Comparison of ENCODE assay signal across 15 cellular contexts in the genomic region with DNA sequence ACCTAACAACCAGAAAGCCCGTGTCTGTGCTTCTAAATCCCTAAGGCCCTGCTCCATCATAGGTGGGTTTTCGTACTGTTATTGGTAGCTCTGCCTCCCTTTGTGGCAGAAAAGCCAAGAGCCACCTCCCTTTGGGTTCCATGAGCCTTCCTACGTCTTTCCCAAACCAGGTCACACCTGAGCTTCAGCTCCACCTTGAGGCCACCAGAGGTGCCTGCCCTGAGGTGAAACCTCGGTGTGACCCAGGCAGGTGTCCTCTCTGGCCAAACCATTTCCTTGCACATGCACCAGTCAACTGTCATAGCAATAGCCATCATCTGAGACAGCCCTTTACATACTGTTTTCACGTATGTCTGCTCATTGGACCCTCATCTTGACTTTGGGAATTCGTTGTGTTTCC.
DNase-seq lines count a peak whose midpoint lies in the region; ATAC-seq, FAIRE-seq and TF ChIP-seq lines count a peak whose summit lies in the region.
"Had no signal": no experiment of that assay in that cellular context is flagged by ENCODE, and none has a peak within 500 bp of the region (broad histone marks: within the 10 kb centered on the region; RNA-seq: fewer than 3 reads in every experiment).

No MANE protein-coding gene starts in this region.

- TF ChIP-seq EP300 in stomach (IDR thresholded peaks at IDR 0.05): no peak

- DNase-seq in COLO668 (lab: John Stamatoyannopoulos, UW; ENCODE audit: unreplicated experiment) (peak; percentile 13), GM12892 (ENCODE audit: insufficient read length) (no peak), iPS-NIHi11 (ENCODE audit: low spot score) (peak; percentile 47), stomach (no peak), AG08395 (ENCODE audit: low spot score) (no peak), NCI-H1436 (lab: John Stamatoyannopoulos, UW) (no peak)
- DNase-seq in activated CD4-positive, alpha-beta memory T cell treated with anti-CD3 and anti-CD28 coated beads, Interleukin-2, amount 10 ng/mL, durations not matched to agents 7 days and 5 days: no peak
- DNase-seq: GF-D8, GOT3, left ventricle myocardium superior, NCI-H1417, testis had no signal

- CTCF ChIA-PET in activated CD4-positive, alpha-beta memory T cell treated with anti-CD3 and anti-CD28 coated beads, Interleukin-2, amount 10 ng/mL, durations not matched to agents 7 days and 5 days (lab: Charles Lee): interaction anchor here (1.1 to 1.4 kb wide), 3 partner anchors 9 to 192 kb away, joined by 3 to 4 read pairs (median 4); no protein-coding TSS in a partner anchor

- no peak for TF ChIP-seq POLR2A in GM12892 (IDR thresholded peaks at IDR 0.05; ENCODE audit: low read depth, low read length)
- no peak for TF ChIP-seq POLR2A in stomach (IDR thresholded peaks at IDR 0.05)

- no peaks in the 10 kb centered on the region for H3K9me3 ChIP-seq in stomach
- H3K9me3 ChIP-seq: testis had no signal

- TF ChIP-seq CTCF in stomach (IDR thresholded peaks at IDR 0.05): no peak

- H3K9me3 Mint-ChIP-seq in activated CD4-positive, alpha-beta memory T cell treated with anti-CD3 and anti-CD28 coated beads, Interleukin-2, amount 10 ng/mL, durations not matched to agents 7 days and 5 days: peaks cover 47% of the 10 kb centered on the region

- H3K4me1 Mint-ChIP-seq in activated CD4-positive, alpha-beta memory T cell treated with anti-CD3 and anti-CD28 coated beads, Interleukin-2, amount 10 ng/mL, durations not matched to agents 7 days and 5 days: peaks cover 65% of the 10 kb centered on the region

- H3K36me3 Mint-ChIP-seq in activated CD4-positive, alpha-beta memory T cell treated with anti-CD3 and anti-CD28 coated beads, Interleukin-2, amount 10 ng/mL, durations not matched to agents 7 days and 5 days (ENCODE audit: low read depth): peaks cover 70% of the 10 kb centered on the region

- FAIRE-seq in GM12892 (lab: Jason Lieb, UNC): peak; percentile 79
- FAIRE-seq: HTR-8/SVneo had no signal

- no peaks in the 10 kb centered on the region for H3K27me3 ChIP-seq in stomach
- H3K27me3 ChIP-seq: testis had no signal

- 82 to 93% (median 89%) methylated on average over 5 to 6 of the region's 6 CpGs for WGBS in stomach, 5 donors

- H3K27ac Mint-ChIP-seq in activated CD4-positive, alpha-beta memory T cell treated with anti-CD3 and anti-CD28 coated beads, Interleukin-2, amount 10 ng/mL, durations not matched to agents 7 days and 5 days: peak overlapping the region; percentile 79

- POLR2A ChIA-PET in activated CD4-positive, alpha-beta memory T cell treated with anti-CD3 and anti-CD28 coated beads, Interleukin-2, amount 10 ng/mL, durations not matched to agents 7 days and 5 days (lab: Charles Lee): interaction anchor here (1.5 to 6.5 kb wide), 5 partner anchors 11 to 187 kb away, joined by 6 to 27 read pairs (median 13); a partner anchor contains a TSS

- no peaks in the 10 kb centered on the region for H3K36me3 ChIP-seq in stomach

- no peaks in the 10 kb centered on the region for H3K4me1 ChIP-seq in stomach
- H3K4me1 ChIP-seq: testis had no signal

- ATAC-seq in GM21825 (IDR thresholded peaks at IDR 0.05; ENCODE audit: unreplicated experiment): no peak
- ATAC-seq: left ventricle myocardium superior had no signal

- H3K27ac ChIP-seq in stomach: no peak overlapping the region
- H3K27ac ChIP-seq: testis, VCaP had no signal

- no peak overlapping the region for H3K4me3 Mint-ChIP-seq in activated CD4-positive, alpha-beta memory T cell treated with anti-CD3 and anti-CD28 coated beads, Interleukin-2, amount 10 ng/mL, durations not matched to agents 7 days and 5 days

- intact Hi-C loops in stomach (cut with DNase I; ENCODE audit: low total_unique reads): no loop called here

- no peaks in the 10 kb centered on the region for H3K27me3 Mint-ChIP-seq in activated CD4-positive, alpha-beta memory T cell treated with anti-CD3 and anti-CD28 coated beads, Interleukin-2, amount 10 ng/mL, durations not matched to agents 7 days and 5 days

- H3K4me3 ChIP-seq in stomach: no peak overlapping the region
- H3K4me3 ChIP-seq: testis had no signal

Comparison
In these comparisons a context has a peak if more than half of its experiments do, and no peak if none do; other contexts are left out.
1. DNase-seq: peak in COLO668 (single experiment) and iPS-NIHi11 (single experiment); none in GM12892 (single experiment), activated CD4-positive, alpha-beta memory T cell treated with anti-CD3 and anti-CD28 coated beads, Interleukin-2, amount 10 ng/mL, durations not matched to agents 7 days and 5 days (single experiment), stomach (single experiment), AG08395 (single experiment) and NCI-H1436 (single experiment).